1 cellular context compared by ENCODE assay signal in the genomic region with DNA sequence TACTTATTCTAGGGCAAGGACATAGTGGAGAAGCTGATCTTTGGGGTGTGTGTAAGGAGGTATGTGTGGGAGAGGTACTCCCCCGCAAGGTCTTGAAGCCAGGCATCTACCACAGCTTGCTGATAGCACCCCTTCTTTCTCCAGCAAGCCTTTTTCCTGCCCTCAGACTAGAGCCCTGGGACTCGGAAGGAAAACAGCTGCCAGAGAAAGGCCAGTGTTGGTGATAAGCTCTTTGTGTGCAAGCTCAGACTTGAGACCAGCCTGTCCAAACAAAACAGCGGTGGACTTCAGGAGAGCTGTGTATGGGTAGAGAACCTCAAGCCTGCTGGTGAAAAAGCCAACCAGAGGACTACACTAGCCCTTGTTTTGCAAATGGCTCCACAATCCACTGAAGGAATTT.
TF ChIP-seq lines count a peak whose summit lies in the region.

No MANE protein-coding gene starts in this region.

TF ChIP-seq in HepG2, 621 proteins besides CTCF, POLR2A, EP300 and RAD21 (continued from another document):
- no peak for TF ChIP-seq ONECUT2 (CRISPR knock-in tag; IDR thresholded peaks at IDR 0.05)
- TF ChIP-seq ZNF607 (CRISPR knock-in tag; IDR thresholded peaks at IDR 0.05; ENCODE audit: borderline replicate concordance): no peak
- no peak for TF ChIP-seq STAG1 (CRISPR knock-in tag; IDR thresholded peaks at IDR 0.05)
- TF ChIP-seq, protein P1, sequence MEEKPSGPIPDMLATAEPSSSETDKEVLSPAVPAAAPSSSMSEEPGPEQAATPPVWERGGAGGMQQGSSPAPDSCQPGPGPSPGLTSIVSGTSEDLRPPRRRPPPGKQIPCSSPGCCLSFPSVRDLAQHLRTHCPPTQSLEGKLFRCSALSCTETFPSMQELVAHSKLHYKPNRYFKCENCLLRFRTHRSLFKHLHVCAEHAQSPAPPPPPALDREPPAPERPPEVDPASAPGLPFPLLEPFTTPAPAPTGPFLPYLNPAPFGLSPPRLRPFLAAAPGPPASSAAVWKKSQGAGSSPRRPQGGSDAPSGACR (CRISPR knock-in tag; IDR thresholded peaks at IDR 0.05): no peak
- TF ChIP-seq ZFYVE20 (CRISPR knock-in tag; IDR thresholded peaks at IDR 0.05; ENCODE audit: borderline replicate concordance, low read depth): no peak
- TF ChIP-seq ZFP36L1 (CRISPR knock-in tag; IDR thresholded peaks at IDR 0.05): no peak
